ENCODE assay signal across 8 cellular contexts in the genomic region with DNA sequence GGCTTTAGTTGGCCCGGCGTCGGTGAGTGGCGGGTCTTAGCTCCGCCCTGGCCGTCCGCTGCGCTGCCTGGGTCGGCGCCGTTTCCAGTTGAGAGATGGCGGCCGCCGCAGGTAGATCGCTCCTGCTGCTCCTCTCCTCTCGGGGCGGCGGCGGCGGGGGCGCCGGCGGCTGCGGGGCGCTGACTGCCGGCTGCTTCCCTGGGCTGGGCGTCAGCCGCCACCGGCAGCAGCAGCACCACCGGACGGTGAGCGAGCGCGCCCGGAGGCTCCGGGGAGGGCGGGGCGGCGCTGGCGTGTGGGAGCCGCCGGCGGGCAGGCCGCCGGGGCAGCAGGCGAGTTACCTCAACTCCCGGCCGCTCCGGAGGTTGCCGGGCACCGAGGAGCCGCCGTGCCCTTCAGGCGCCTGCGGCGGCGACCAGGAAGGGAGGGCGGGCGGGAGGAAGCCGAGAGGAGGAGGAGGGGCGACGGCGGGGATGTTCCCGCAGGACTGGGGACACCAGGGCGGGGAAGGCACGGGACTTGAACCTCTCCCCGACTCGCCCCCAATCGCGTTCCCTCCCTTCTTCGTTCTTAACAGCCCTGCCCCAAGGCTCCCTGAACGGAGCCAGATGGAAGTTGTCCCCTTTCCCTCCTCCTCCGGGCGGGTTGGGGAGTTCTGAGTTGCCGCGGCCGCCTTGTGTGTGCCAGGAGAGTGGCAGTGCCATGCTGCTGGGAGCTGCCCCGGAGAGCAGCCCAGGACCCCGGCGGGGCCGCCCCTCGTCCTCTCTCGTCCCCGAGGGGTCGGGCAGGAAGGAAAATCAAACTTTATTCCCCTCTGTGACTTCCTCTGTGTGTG. TPM values are rescaled to one million over a fixed set of nuclear protein-coding genes. Genes with fewer than 3 reads are reported as not detected.
A peak's percentile ranks its signal among the peaks of the same experiment; 100 is the strongest.
DNase-seq lines count a peak whose midpoint lies in the region; ATAC-seq and TF ChIP-seq lines count a peak whose summit lies in the region.

A gene with protein sequence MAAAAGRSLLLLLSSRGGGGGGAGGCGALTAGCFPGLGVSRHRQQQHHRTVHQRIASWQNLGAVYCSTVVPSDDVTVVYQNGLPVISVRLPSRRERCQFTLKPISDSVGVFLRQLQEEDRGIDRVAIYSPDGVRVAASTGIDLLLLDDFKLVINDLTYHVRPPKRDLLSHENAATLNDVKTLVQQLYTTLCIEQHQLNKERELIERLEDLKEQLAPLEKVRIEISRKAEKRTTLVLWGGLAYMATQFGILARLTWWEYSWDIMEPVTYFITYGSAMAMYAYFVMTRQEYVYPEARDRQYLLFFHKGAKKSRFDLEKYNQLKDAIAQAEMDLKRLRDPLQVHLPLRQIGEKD (plus strand): TSS at position 87 of the 835 bp plus-strand sequence. CDS start 9 bp downstream, at position 96.

- CTCF ChIA-PET in WTC11 (lab: Charles Lee) = interaction anchor here (0.9 to 1.7 kb wide), 4 partner anchors 18 to 369 kb away, joined by 3 to 6 read pairs (median 4); no protein-coding TSS in a partner anchor

- H3K4me3 Mint-ChIP-seq in WTC11 = peak within 1 kb of the TSS; percentile 87

- H3K4me1 Mint-ChIP-seq in WTC11 = peaks cover 25% of the 10 kb centered on the region

- DNase-seq in NCI-H1417 (lab: John Stamatoyannopoulos, UW) = peak in 2 of 3 experiments; percentile 89 to 94
- peak; percentile 96 for DNase-seq in WTC11 (ENCODE audit: low spot score)
- peak; percentile 94 to 96 for DNase-seq in cardiac fibroblast (ENCODE audit: low read depth in 2 of 2)
- peak; percentile 40 for DNase-seq in inferior parietal cortex (ENCODE audit: extremely low spot score)
- DNase-seq in smooth muscle cell of the brain vasculature (ENCODE audit: low read depth, low spot score) = peak; percentile 83
- no peak for DNase-seq in COLO829 (ENCODE audit: low spot score)

- H3K27ac Mint-ChIP-seq in WTC11 = 0 out of 2 replicates have a peak within 1 kb of the TSS, but pooled peaks have one; percentile 64

- peak within 1 kb of the TSS; percentile 88 to 96 for H3K4me3 ChIP-seq in cardiac fibroblast (replicated peaks in 1 of 2; ENCODE audit: low read depth in 2 of 2, low read length in 2 of 2)

- POLR2A ChIA-PET in WTC11 (lab: Charles Lee) = interaction anchor here (0.6 to 1.1 kb wide), 5 partner anchors 16 to 141 kb away, joined by 3 to 15 read pairs (median 4); a partner anchor contains a TSS

- H3K9me3 Mint-ChIP-seq in WTC11 = no peaks in the 10 kb centered on the region

- TF ChIP-seq POLR2A in GM15510 (IDR thresholded peaks at IDR 0.05; ENCODE audit: borderline replicate concordance, extremely low read depth, insufficient read length) = peak; percentile 91

- TF ChIP-seq CTCF in WTC11 (IDR thresholded peaks at IDR 0.05) = no peak
- TF ChIP-seq CTCF in cardiac fibroblast (IDR thresholded peaks at IDR 0.05; ENCODE audit: low read depth, low read length) = no peak

- H3K36me3 Mint-ChIP-seq in WTC11 = no peaks in the 10 kb centered on the region

- peak; percentile 93 for ATAC-seq in HG02610 (IDR thresholded peaks at IDR 0.05; ENCODE audit: unreplicated experiment)
- ATAC-seq in WTC11 = peak; percentile 14

- no peaks in the 10 kb centered on the region for H3K27me3 Mint-ChIP-seq in WTC11 (ENCODE audit: low read depth)

TF ChIP-seq in WTC11, 78 proteins besides CTCF, POLR2A, EP300 and RAD21:
- TF ChIP-seq TCF7 (CRISPR knock-in tag; IDR thresholded peaks at IDR 0.05; ENCODE audit: low read depth) (no peak), ZNF219 (CRISPR knock-in tag; IDR thresholded peaks at IDR 0.05; ENCODE audit: borderline replicate concordance) (no peak), TEAD1 (CRISPR knock-in tag; IDR thresholded peaks at IDR 0.05) (peak; percentile 82; the same call in 1 of the 2 replicates), ETV6 (CRISPR knock-in tag; IDR thresholded peaks at IDR 0.05) (peak; percentile 58; the same call in 1 of the 2 replicates), GABPB1 (CRISPR knock-in tag; IDR thresholded peaks at IDR 0.05) (peak; percentile 47; the same call in 1 of the 2 replicates), SP1 (CRISPR knock-in tag; conservative IDR thresholded peaks at IDR 0.05) (peak; percentile 76), CREM (CRISPR knock-in tag; IDR thresholded peaks at IDR 0.05) (peak; percentile 47; the same call in 1 of the 2 replicates), TP53 (CRISPR knock-in tag; IDR thresholded peaks at IDR 0.05) (no peak), FOXK1 (CRISPR knock-in tag; IDR thresholded peaks at IDR 0.05) (peak; percentile 36; the same call in 1 of the 2 replicates), NFYB (CRISPR knock-in tag; conservative IDR thresholded peaks at IDR 0.05; ENCODE audit: low read depth) (peak; percentile 61)
- TF ChIP-seq, protein P1, sequence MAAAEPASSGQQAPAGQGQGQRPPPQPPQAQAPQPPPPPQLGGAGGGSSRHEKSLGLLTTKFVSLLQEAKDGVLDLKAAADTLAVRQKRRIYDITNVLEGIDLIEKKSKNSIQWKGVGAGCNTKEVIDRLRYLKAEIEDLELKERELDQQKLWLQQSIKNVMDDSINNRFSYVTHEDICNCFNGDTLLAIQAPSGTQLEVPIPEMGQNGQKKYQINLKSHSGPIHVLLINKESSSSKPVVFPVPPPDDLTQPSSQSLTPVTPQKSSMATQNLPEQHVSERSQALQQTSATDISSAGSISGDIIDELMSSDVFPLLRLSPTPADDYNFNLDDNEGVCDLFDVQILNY (CRISPR knock-in tag; IDR thresholded peaks at IDR 0.05) = peak; percentile 19; the same call in 1 of the 2 replicates
- TF ChIP-seq, protein P2, sequence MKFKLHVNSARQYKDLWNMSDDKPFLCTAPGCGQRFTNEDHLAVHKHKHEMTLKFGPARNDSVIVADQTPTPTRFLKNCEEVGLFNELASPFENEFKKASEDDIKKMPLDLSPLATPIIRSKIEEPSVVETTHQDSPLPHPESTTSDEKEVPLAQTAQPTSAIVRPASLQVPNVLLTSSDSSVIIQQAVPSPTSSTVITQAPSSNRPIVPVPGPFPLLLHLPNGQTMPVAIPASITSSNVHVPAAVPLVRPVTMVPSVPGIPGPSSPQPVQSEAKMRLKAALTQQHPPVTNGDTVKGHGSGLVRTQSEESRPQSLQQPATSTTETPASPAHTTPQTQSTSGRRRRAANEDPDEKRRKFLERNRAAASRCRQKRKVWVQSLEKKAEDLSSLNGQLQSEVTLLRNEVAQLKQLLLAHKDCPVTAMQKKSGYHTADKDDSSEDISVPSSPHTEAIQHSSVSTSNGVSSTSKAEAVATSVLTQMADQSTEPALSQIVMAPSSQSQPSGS (CRISPR knock-in tag; IDR thresholded peaks at IDR 0.05; ENCODE audit: borderline replicate concordance, low read depth) = no peak
- TF ChIP-seq, protein P3, sequence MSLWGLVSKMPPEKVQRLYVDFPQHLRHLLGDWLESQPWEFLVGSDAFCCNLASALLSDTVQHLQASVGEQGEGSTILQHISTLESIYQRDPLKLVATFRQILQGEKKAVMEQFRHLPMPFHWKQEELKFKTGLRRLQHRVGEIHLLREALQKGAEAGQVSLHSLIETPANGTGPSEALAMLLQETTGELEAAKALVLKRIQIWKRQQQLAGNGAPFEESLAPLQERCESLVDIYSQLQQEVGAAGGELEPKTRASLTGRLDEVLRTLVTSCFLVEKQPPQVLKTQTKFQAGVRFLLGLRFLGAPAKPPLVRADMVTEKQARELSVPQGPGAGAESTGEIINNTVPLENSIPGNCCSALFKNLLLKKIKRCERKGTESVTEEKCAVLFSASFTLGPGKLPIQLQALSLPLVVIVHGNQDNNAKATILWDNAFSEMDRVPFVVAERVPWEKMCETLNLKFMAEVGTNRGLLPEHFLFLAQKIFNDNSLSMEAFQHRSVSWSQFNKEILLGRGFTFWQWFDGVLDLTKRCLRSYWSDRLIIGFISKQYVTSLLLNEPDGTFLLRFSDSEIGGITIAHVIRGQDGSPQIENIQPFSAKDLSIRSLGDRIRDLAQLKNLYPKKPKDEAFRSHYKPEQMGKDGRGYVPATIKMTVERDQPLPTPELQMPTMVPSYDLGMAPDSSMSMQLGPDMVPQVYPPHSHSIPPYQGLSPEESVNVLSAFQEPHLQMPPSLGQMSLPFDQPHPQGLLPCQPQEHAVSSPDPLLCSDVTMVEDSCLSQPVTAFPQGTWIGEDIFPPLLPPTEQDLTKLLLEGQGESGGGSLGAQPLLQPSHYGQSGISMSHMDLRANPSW (CRISPR knock-in tag; conservative IDR thresholded peaks at IDR 0.05; ENCODE audit: low read depth) = no peak

RNA-seq across cellular contexts. Expression of the gene that starts here (rescaled TPM):
- total RNA-seq in WTC11 (2021) = 36.5 to 41.4 TPM (median 37.2 TPM) in 3 replicates
